1 cellular context compared by ENCODE assay signal in genomic region chr18:8468911-8469310, GRCh38.
TF ChIP-seq lines count a peak whose summit lies in the region.

No MANE protein-coding gene starts in this region.

TF ChIP-seq in H1, 55 proteins besides CTCF, POLR2A, EP300 and RAD21 (continued from another document):
- no peak for TF ChIP-seq CHD7 (IDR thresholded peaks at IDR 0.05; ENCODE audit: insufficient replicate concordance, low read length)
- no peak for TF ChIP-seq POU5F1 (IDR thresholded peaks at IDR 0.05; ENCODE audit: low read depth, low read length)
